ENCODE assay signal across 8 cellular contexts in the genomic region with DNA sequence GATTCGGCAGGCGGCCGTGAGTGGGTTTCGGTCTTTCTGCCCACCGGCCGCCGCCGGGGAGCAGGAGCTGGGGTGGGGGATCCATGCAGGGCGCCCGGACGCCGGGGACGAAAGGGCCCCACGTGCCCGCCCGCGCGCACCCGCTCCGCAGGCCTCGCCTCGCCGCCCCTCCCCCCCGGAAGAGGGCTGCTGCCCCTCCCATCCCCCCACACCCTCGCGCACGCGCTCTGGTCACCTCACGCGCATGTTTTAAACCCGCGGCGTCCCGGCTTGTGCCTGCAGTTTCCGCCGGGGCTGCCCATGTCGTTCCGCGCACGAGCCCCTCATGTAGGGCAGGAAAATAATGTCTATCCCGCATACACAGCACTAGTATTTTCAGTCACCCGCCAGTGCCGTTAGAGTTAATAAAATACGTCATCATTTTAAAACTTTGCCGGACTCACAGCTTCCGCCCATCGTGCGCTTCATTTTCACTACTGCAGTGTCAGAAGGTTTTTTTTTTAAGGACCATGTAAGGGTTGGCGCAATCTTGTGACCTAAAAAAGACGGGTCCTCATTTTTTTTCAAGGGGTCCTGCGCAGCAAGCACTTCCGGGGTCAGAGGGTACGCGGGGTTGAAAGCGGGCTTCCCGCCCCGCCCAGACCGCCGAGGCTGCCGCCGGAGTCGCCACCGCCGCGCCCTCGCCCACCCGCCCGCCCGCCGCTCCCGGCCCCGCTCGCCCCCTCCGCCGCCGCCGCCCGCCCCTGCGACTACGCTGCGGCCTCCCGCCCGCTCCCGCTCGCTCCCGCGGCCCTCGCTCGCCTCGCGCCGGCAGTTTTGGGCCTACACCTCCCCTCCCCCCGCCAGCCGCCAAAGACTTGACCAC. TPM values are rescaled to one million over a fixed set of nuclear protein-coding genes. Genes with fewer than 3 reads are reported as not detected.
DNase-seq lines count a peak whose midpoint lies in the region; ATAC-seq and TF ChIP-seq lines count a peak whose summit lies in the region.

A gene (plus strand): TSS at position 640 of the 865 bp plus-strand sequence. CDS start 267 bp downstream, outside the sequence.

- peak; percentile 44 for ATAC-seq in GM19372 (IDR thresholded peaks at IDR 0.05; ENCODE audit: low read depth, unreplicated experiment)
- ATAC-seq in HG03565 (IDR thresholded peaks at IDR 0.05; ENCODE audit: unreplicated experiment) = peak; percentile 28
- peak; percentile 74 for ATAC-seq in left colon

- DNase-seq in BJ (ENCODE audit: low read depth) = peak; percentile 54
- peak; percentile 73 for DNase-seq in NCI-H748 treated with DMSO at 0.1 percent for 48 hours (lab: John Stamatoyannopoulos, UW)
- peak; percentile 96 for DNase-seq in activated CD4-positive, alpha-beta T cell treated with anti-CD3 and anti-CD28 coated beads, Interleukin-2, amount 10 ng/mL, durations not matched to agents 7 days and 5 days
- DNase-seq in coronary artery (ENCODE audit: low spot score) = peak; percentile 95
- DNase-seq in left colon = peak; percentile 94 to 98
- DNase-seq in stimulated activated CD4-positive, alpha-beta T cell treated with anti-CD3 and anti-CD28 coated beads, Interleukin-1b, Interleukin-23, amount 100 ng/mL, for 24 hours (ENCODE audit: low read depth in 4 of 4, low spot score in 1 of 4) = peak; percentile 97 to 99 (median 98)

- H3K36me3 ChIP-seq in BJ (ENCODE audit: control insufficient read depth, insufficient read depth, low read length) = peaks cover 4% of the 10 kb centered on the region; the same call in 1 of the 2 replicates

- intact Hi-C loops in left colon (cut with DNase I, micrococcal nuclease) = loop anchor here in 1 of 2 donors (5.0 kb wide), 1 partner anchor 55 kb away; no protein-coding TSS in a partner anchor

- no peaks in the 10 kb centered on the region for H3K9me3 Mint-ChIP-seq in activated CD4-positive, alpha-beta T cell treated with anti-CD3 and anti-CD28 coated beads, Interleukin-2, amount 10 ng/mL, durations not matched to agents 7 days and 5 days

- peak within 1 kb of the TSS; percentile 82 for H3K4me3 ChIP-seq in BJ (ENCODE audit: low read depth, low read length)
- peak within 1 kb of the TSS; percentile 84 for H3K4me3 ChIP-seq in coronary artery

- peaks cover 56% of the 10 kb centered on the region for H3K4me1 Mint-ChIP-seq in activated CD4-positive, alpha-beta T cell treated with anti-CD3 and anti-CD28 coated beads, Interleukin-2, amount 10 ng/mL, durations not matched to agents 7 days and 5 days

- peak within 1 kb of the TSS; percentile 98 for H3K4me3 Mint-ChIP-seq in activated CD4-positive, alpha-beta T cell treated with anti-CD3 and anti-CD28 coated beads, Interleukin-2, amount 10 ng/mL, durations not matched to agents 7 days and 5 days

- no peaks in the 10 kb centered on the region for H3K27me3 Mint-ChIP-seq in activated CD4-positive, alpha-beta T cell treated with anti-CD3 and anti-CD28 coated beads, Interleukin-2, amount 10 ng/mL, durations not matched to agents 7 days and 5 days

- peak within 1 kb of the TSS; percentile 99 to 100 for H3K27ac ChIP-seq in coronary artery

- POLR2A ChIA-PET in BJ (lab: Charles Lee) = interaction anchor here (0.7 to 1.4 kb wide), 2 partner anchors 173 to 570 kb away, joined by 3 to 5 read pairs; a partner anchor contains a TSS
- POLR2A ChIA-PET in activated CD4-positive, alpha-beta T cell treated with anti-CD3 and anti-CD28 coated beads, Interleukin-2, amount 10 ng/mL, durations not matched to agents 7 days and 5 days (lab: Charles Lee) = interaction anchor here (0.6 to 1.8 kb wide), 3 partner anchors 49 to 125 kb away, joined by 3 to 6 read pairs (median 3); no protein-coding TSS in a partner anchor

- H3K36me3 Mint-ChIP-seq in activated CD4-positive, alpha-beta T cell treated with anti-CD3 and anti-CD28 coated beads, Interleukin-2, amount 10 ng/mL, durations not matched to agents 7 days and 5 days (ENCODE audit: low read depth) = peaks cover 56% of the 10 kb centered on the region

- TF ChIP-seq CTCF in BJ (IDR thresholded peaks at IDR 0.05; ENCODE audit: insufficient read depth, low read depth, low read length) (no peak), coronary artery (IDR thresholded peaks at IDR 0.05) (no peak)

- H3K27ac Mint-ChIP-seq in activated CD4-positive, alpha-beta T cell treated with anti-CD3 and anti-CD28 coated beads, Interleukin-2, amount 10 ng/mL, durations not matched to agents 7 days and 5 days = peak within 1 kb of the TSS; percentile 100

- H3K27me3 ChIP-seq in BJ (ENCODE audit: control insufficient read depth, insufficient read depth, low read length) = no peaks in the 10 kb centered on the region

- CTCF ChIA-PET in BJ (lab: Yijun Ruan, JAX) = interaction anchor here (0.7 to 2.0 kb wide), 4 partner anchors 53 to 57 kb away, joined by 3 to 9 read pairs (median 4); no protein-coding TSS in a partner anchor
- CTCF ChIA-PET in activated CD4-positive, alpha-beta T cell treated with anti-CD3 and anti-CD28 coated beads, Interleukin-2, amount 10 ng/mL, durations not matched to agents 7 days and 5 days (lab: Charles Lee) = interaction anchor here (0.5 to 1.7 kb wide), 5 partner anchors 17 to 162 kb away, joined by 3 to 4 read pairs (median 3); no protein-coding TSS in a partner anchor

RNA-seq across cellular contexts. Expression of the gene that starts here (rescaled TPM):
- 59.2 and 87.4 TPM in 2 replicates for polyA plus RNA-seq in BJ (2011; rRNA removed)
- 53.5 and 82.0 TPM in 2 replicates for polyA minus RNA-seq in BJ (2011; rRNA and poly(A)+ RNA removed)
- 100 to 1,000 TPM; 527 to 544 TPM for total RNA-seq in activated CD4-positive, alpha-beta T cell treated with anti-CD3 and anti-CD28 coated beads, Interleukin-2, amount 10 ng/mL, durations not matched to agents 7 days and 5 days
- 100 to 1,000 TPM; 263 to 293 TPM for total RNA-seq in left colon

Comparison
In these comparisons a context has a peak if more than half of its experiments do, and no peak if none do; other contexts are left out.
1. Peak in every context shown above with its lines: DNase-seq, ATAC-seq, H3K4me3 ChIP-seq and H3K27ac ChIP-seq.